Comparison of ENCODE assay signal across 1 cellular context in genomic region chr19:35828694-35829301, GRCh38.
TF ChIP-seq lines count a peak whose summit lies in the region.

No MANE protein-coding gene starts in this region.

TF ChIP-seq in HepG2, 621 proteins besides CTCF, POLR2A, EP300 and RAD21 (continued from another document and continues in another):
- peak; percentile 91 for TF ChIP-seq ZNF280D (CRISPR knock-in tag; IDR thresholded peaks at IDR 0.05)
- TF ChIP-seq HMG20B (CRISPR knock-in tag; conservative IDR thresholded peaks at IDR 0.05), result peak; percentile 89
- 0 out of 2 replicates have a peak, but pooled peaks have one; percentile 27 for TF ChIP-seq ZNF687 (CRISPR knock-in tag; IDR thresholded peaks at IDR 0.05)
- TF ChIP-seq STAT5B (CRISPR knock-in tag; IDR thresholded peaks at IDR 0.05), result peak; percentile 96
- no peak for TF ChIP-seq SYNCRIP (IDR thresholded peaks at IDR 0.05; ENCODE audit: insufficient read depth, low read depth, low read length)
- TF ChIP-seq NCOR1 (IDR thresholded peaks at IDR 0.05; ENCODE audit: borderline replicate concordance, low read length), result no peak
- TF ChIP-seq ELK4 (CRISPR knock-in tag; IDR thresholded peaks at IDR 0.05; ENCODE audit: borderline replicate concordance), result no peak; the same call in 1 of the 2 replicates
- no peak for TF ChIP-seq ZBTB37 (CRISPR knock-in tag; IDR thresholded peaks at IDR 0.05)
- TF ChIP-seq KMT2B (CRISPR knock-in tag; IDR thresholded peaks at IDR 0.05), result peak; percentile 89
- no peak for TF ChIP-seq ZNF850 (CRISPR knock-in tag; conservative IDR thresholded peaks at IDR 0.05)
- no peak for TF ChIP-seq MED8 (CRISPR knock-in tag; IDR thresholded peaks at IDR 0.05; ENCODE audit: insufficient replicate concordance)
- TF ChIP-seq PLRG1 (conservative IDR thresholded peaks at IDR 0.05), result no peak
- TF ChIP-seq ZFX (CRISPR knock-in tag; IDR thresholded peaks at IDR 0.05; ENCODE audit: low read depth), result peak; percentile 29; the same call in 1 of the 2 replicates
- TF ChIP-seq ATF6 (CRISPR knock-in tag; conservative IDR thresholded peaks at IDR 0.05), result peak; percentile 99
- peak; percentile 64; the same call in 1 of the 2 replicates for TF ChIP-seq JUND (CRISPR knock-in tag; IDR thresholded peaks at IDR 0.05)
- TF ChIP-seq ISL2 (CRISPR knock-in tag; IDR thresholded peaks at IDR 0.05), result peak; percentile 63; the same call in 1 of the 2 replicates
- TF ChIP-seq ETS1 (CRISPR knock-in tag; IDR thresholded peaks at IDR 0.05), result peak; percentile 94
- peak; percentile 40; the same call in 1 of the 2 replicates for TF ChIP-seq CERS6 (CRISPR knock-in tag; IDR thresholded peaks at IDR 0.05)
- no peak for TF ChIP-seq KIAA2018 (CRISPR knock-in tag; IDR thresholded peaks at IDR 0.05; ENCODE audit: borderline replicate concordance)
- TF ChIP-seq ARID2 (CRISPR knock-in tag; IDR thresholded peaks at IDR 0.05; ENCODE audit: borderline replicate concordance), result no peak
- peak; percentile 58; the same call in 1 of the 2 replicates for TF ChIP-seq KDM5B (CRISPR knock-in tag; IDR thresholded peaks at IDR 0.05; ENCODE audit: borderline replicate concordance)
- TF ChIP-seq MTERF4 (CRISPR knock-in tag; IDR thresholded peaks at IDR 0.05), result peak; percentile 48; the same call in 1 of the 2 replicates
- peak; percentile 97 for TF ChIP-seq HES4 (CRISPR knock-in tag; IDR thresholded peaks at IDR 0.05; ENCODE audit: borderline replicate concordance)
- TF ChIP-seq NAIF1 (CRISPR knock-in tag; IDR thresholded peaks at IDR 0.05; ENCODE audit: borderline replicate concordance), result no peak; the same call in 1 of the 2 replicates
- 0 out of 2 replicates have a peak, but pooled peaks have one; percentile 25 for TF ChIP-seq PHF21A (CRISPR knock-in tag; IDR thresholded peaks at IDR 0.05)
- no peak for TF ChIP-seq ZZZ3 (CRISPR knock-in tag; IDR thresholded peaks at IDR 0.05; ENCODE audit: borderline replicate concordance)
- TF ChIP-seq ZNF343 (CRISPR knock-in tag; IDR thresholded peaks at IDR 0.05), result no peak
- TF ChIP-seq RFX1 (IDR thresholded peaks at IDR 0.05), result no peak
- TF ChIP-seq SIN3A (IDR thresholded peaks at IDR 0.05; ENCODE audit: borderline replicate concordance, low read depth, low read length), result peak; percentile 86; the same call in 1 of the 2 replicates
- TF ChIP-seq XRCC5 (optimal IDR thresholded peaks at IDR 0.05; ENCODE audit: low read length), result peak; percentile 79
